ENCODE assay signal across 10 cellular contexts in the genomic region with DNA sequence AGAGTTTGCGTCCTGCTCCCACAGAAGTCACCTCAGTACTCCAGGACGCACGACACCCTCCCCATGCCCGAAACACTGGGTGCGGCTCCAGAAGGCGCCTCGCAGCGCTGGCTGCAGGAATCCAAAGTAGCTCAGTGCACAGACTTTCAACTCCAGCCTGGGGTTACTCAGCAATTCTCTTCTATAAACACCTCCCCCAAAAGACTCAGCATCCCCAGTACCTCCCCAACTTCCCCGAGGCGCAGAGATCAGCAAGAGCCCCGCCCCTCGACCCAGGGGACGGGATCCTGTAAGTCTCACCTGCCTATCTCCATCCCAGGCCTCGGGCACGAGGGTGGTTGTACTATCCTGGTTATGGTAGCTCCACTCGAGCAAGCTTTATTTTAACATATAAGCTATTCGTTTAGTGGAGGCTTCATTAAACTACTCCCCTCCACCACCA.
A peak's percentile ranks its signal among the peaks of the same experiment; 100 is the strongest.
DNase-seq lines count a peak whose midpoint lies in the region; ATAC-seq, FAIRE-seq and TF ChIP-seq lines count a peak whose summit lies in the region.
"Had no signal": no experiment of that assay in that cellular context is flagged by ENCODE, and none has a peak within 500 bp of the region (broad histone marks: within the 10 kb centered on the region; RNA-seq: fewer than 3 reads in every experiment).

No MANE protein-coding gene starts in this region.

- H3K27me3 ChIP-seq in HepG2 (ENCODE audit: control insufficient read depth in 1 of 2, insufficient read depth in 2 of 2, low read length in 2 of 2): no peaks in the 10 kb centered on the region

- no peak overlapping the region for H2AFZ ChIP-seq in HepG2 (ENCODE audit: low read length)

- H3K4me1 ChIP-seq in HepG2 (ENCODE audit: insufficient read depth, low read length): no peaks in the 10 kb centered on the region

- H3K79me2 ChIP-seq in HepG2 (ENCODE audit: insufficient read depth, low read length): no peaks in the 10 kb centered on the region

- no peak overlapping the region for H3K27ac ChIP-seq in HepG2 (ENCODE audit: extremely low read length, insufficient read depth, low read length)
- H3K27ac ChIP-seq: neutrophil, VCaP had no signal

- peaks cover 4% of the 10 kb centered on the region for H3K36me3 Mint-ChIP-seq in central memory CD8-positive, alpha-beta T cell (ENCODE audit: insufficient read depth)
- peaks cover 0 to 10% of the 10 kb centered on the region in 2 donors for H3K36me3 Mint-ChIP-seq in naive B cell

- TF ChIP-seq POLR2A in HepG2 (IDR thresholded peaks at IDR 0.05; ENCODE audit: insufficient read depth in 1 of 2, low read depth in 2 of 2, low read length in 2 of 2): no peak

- TF ChIP-seq EP300 in HepG2 (IDR thresholded peaks at IDR 0.05; ENCODE audit: low read depth in 2 of 2, low read length in 2 of 2) (no peak), HepG2 (CRISPR knock-in tag; IDR thresholded peaks at IDR 0.05; ENCODE audit: borderline replicate concordance) (no peak)

- H3K4me1 Mint-ChIP-seq in central memory CD8-positive, alpha-beta T cell: peaks cover 17% of the 10 kb centered on the region
- H3K4me1 Mint-ChIP-seq in naive B cell: peaks cover 8 to 32% (median 22%) of the 10 kb centered on the region in 3 donors

- no peak overlapping the region for H3K4me2 ChIP-seq in HepG2 (ENCODE audit: low read depth, low read length)

- in situ Hi-C loops in HepG2 (cut with HindIII; ENCODE audit: extremely low pct_ligation_motif_present, low pct_unique_long_range_greater_than_20kb): no loop called here

- CTCF ChIA-PET in HepG2 (lab: Yijun Ruan, JAX; ENCODE audit: low intra/inter-chr PET ratio, low total read pairs): no interaction called here

- H3K9ac ChIP-seq in HepG2 (ENCODE audit: insufficient read depth, low read depth, low read length): no peak overlapping the region

- 66% methylated on average over 17 of the region's 17 CpGs for WGBS in HepG2 (ENCODE audit: low lambda C conversion rate)

- no peak overlapping the region for H3K27ac Mint-ChIP-seq in central memory CD8-positive, alpha-beta T cell (ENCODE audit: low read depth)
- no peak overlapping the region for H3K27ac Mint-ChIP-seq in naive B cell

- no peak overlapping the region for H3K4me3 ChIP-seq in HepG2 (replicated peaks in 1 of 3; ENCODE audit: insufficient read depth in 1 of 3, low read depth in 2 of 3, low read length in 3 of 3)

- TF ChIP-seq RAD21 in HepG2 (CRISPR knock-in tag; IDR thresholded peaks at IDR 0.05): no peak

- no peaks in the 10 kb centered on the region for H3K9me3 Mint-ChIP-seq in central memory CD8-positive, alpha-beta T cell
- peaks cover 0 to 5% (median 3%) of the 10 kb centered on the region in 7 donors for H3K9me3 Mint-ChIP-seq in naive B cell

- BruUV-seq in HepG2 (replicated peaks; lab: Mats Ljungman, UMichigan): no TSS peak

- no peak for TF ChIP-seq CTCF in HepG2 (CRISPR knock-in tag; IDR thresholded peaks at IDR 0.05)

- H3K36me3 ChIP-seq in HepG2 (replicated peaks in 1 of 2; ENCODE audit: control insufficient read depth in 1 of 2, insufficient read depth in 2 of 2, low read length in 2 of 2): no peaks in the 10 kb centered on the region
- H3K36me3 ChIP-seq: neutrophil had no signal

- H4K20me1 ChIP-seq in HepG2 (ENCODE audit: insufficient read depth, low read length): no peaks in the 10 kb centered on the region

- H3K4me3 Mint-ChIP-seq in central memory CD8-positive, alpha-beta T cell: peak overlapping the region; percentile 71
- H3K4me3 Mint-ChIP-seq in naive B cell: peak overlapping the region; percentile 57 to 86 (median 80)

- DNase-seq in Daoy (ENCODE audit: low read depth) (peak; percentile 35), MV-4-11 (lab: John Stamatoyannopoulos, UW) (peak; percentile 66), naive B cell (no peak), globus pallidus (ENCODE audit: low spot score) (no peak), NCI-H187 (lab: John Stamatoyannopoulos, UW) (no peak), HepG2 (ENCODE audit: low spot score) (no peak)
- no peak for DNase-seq in central memory CD8-positive, alpha-beta T cell (ENCODE audit: low spot score in 2 of 2)

- ATAC-seq in central memory CD8-positive, alpha-beta T cell (replicated peaks; ENCODE audit: extremely low read depth, poor library complexity, severe bottlenecking): peak; percentile 43
- ATAC-seq in naive B cell (ENCODE audit: low read depth in 2 of 2): no peak
- no peak; the same call in 2 of the 3 replicates for ATAC-seq in HepG2
- no peak for ATAC-seq in GM18858 (IDR thresholded peaks at IDR 0.05; ENCODE audit: unreplicated experiment)

- H3K27me3 Mint-ChIP-seq in central memory CD8-positive, alpha-beta T cell: peaks cover 27% of the 10 kb centered on the region
- H3K27me3 Mint-ChIP-seq in naive B cell: peaks cover 28 to 50% (median 38%) of the 10 kb centered on the region in 3 donors

- no peak for FAIRE-seq in HepG2 (lab: Jason Lieb, UNC)

- POLR2A ChIA-PET in HepG2 (lab: Yijun Ruan, JAX): no interaction called here

- no peaks in the 10 kb centered on the region for H3K9me3 ChIP-seq in HepG2 (ENCODE audit: low read length)
- H3K9me3 ChIP-seq: neutrophil had no signal

- intact Hi-C loops in HepG2 (cut with micrococcal nuclease; ENCODE audit: unreplicated experiment): no loop called here

TF ChIP-seq in HepG2, 621 proteins besides CTCF, POLR2A, EP300 and RAD21:
- no peak for TF ChIP-seq ZNF354B (CRISPR knock-in tag; IDR thresholded peaks at IDR 0.05)
- no peak for TF ChIP-seq RFXAP (CRISPR knock-in tag; IDR thresholded peaks at IDR 0.05; ENCODE audit: borderline replicate concordance)
- TF ChIP-seq CHD4 (IDR thresholded peaks at IDR 0.05; ENCODE audit: borderline replicate concordance, low read length): no peak
- TF ChIP-seq ZNF761 (CRISPR knock-in tag; conservative IDR thresholded peaks at IDR 0.05): no peak
- TF ChIP-seq, protein P1, sequence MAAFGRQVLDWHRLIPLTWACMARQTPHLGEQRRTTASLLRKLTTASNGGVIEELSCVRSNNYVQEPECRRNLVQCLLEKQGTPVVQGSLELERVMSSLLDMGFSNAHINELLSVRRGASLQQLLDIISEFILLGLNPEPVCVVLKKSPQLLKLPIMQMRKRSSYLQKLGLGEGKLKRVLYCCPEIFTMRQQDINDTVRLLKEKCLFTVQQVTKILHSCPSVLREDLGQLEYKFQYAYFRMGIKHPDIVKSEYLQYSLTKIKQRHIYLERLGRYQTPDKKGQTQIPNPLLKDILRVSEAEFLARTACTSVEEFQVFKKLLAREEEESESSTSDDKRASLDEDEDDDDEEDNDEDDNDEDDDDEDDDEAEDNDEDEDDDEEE (CRISPR knock-in tag; IDR thresholded peaks at IDR 0.05): no peak
- no peak for TF ChIP-seq NR2F6 (IDR thresholded peaks at IDR 0.05)
- TF ChIP-seq NR2F6 (CRISPR knock-in tag; IDR thresholded peaks at IDR 0.05): no peak
TF ChIP-seq in HepG2: peak in this region for 0.

Comparison
In these comparisons a context has a peak if more than half of its experiments do, and no peak if none do; other contexts are left out.
1. DNase-seq: peak in Daoy (single experiment) and MV-4-11 (single experiment); none in central memory CD8-positive, alpha-beta T cell (0 of 2), naive B cell (single experiment), globus pallidus (single experiment), NCI-H187 (0 of 2) and HepG2 (single experiment).